18 cellular contexts compared by ENCODE assay signal in the genomic region with DNA sequence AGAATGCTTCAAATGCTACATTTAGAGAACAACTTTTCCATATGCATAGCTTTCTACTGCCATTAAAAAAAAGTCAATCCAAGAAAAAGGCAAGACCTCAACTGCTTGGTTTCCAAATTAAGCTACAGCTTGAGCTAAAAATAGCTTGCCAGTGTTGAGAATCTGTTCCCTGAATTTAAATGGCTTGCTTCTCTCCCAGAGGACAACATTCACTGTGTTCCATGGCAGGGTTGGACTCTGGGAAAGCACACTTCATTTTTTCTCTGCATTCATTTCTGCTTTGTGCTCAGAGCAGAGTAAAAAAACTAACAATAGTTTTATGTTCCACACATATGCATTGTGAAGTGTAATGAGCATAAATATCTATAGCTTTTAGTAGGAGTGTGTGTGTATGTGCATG. TPM values are rescaled to one million over a fixed set of nuclear protein-coding genes. Genes with fewer than 3 reads are reported as not detected.
DNase-seq lines count a peak whose midpoint lies in the region; ATAC-seq and TF ChIP-seq lines count a peak whose summit lies in the region.
"Had no signal": no experiment of that assay in that cellular context is flagged by ENCODE, and none has a peak within 500 bp of the region (broad histone marks: within the 10 kb centered on the region; RNA-seq: fewer than 3 reads in every experiment).

No MANE protein-coding gene starts in this region.

- no peaks in the 10 kb centered on the region for H3K9me3 ChIP-seq in neural progenitor cell (ENCODE audit: low read depth)
- H3K9me3 ChIP-seq in Peyer's patch, result no peaks in the 10 kb centered on the region
- H3K9me3 ChIP-seq: A549 had no signal

- H3K27me3 ChIP-seq in neural progenitor cell (no peaks in the 10 kb centered on the region), Peyer's patch (no peaks in the 10 kb centered on the region)

- intact Hi-C loops in left ventricle myocardium superior (cut with micrococcal nuclease), result no loop called here
- intact Hi-C loops in left cardiac atrium (cut with DNase I), result no loop called here

- no peak for TF ChIP-seq POLR2A in Peyer's patch (IDR thresholded peaks at IDR 0.05)

- H3K9me3 Mint-ChIP-seq in glutamatergic neuron (ENCODE audit: unreplicated experiment) (peaks cover 7% of the 10 kb centered on the region), neural progenitor cell (no peaks in the 10 kb centered on the region)

- H3K27ac Mint-ChIP-seq in glutamatergic neuron (ENCODE audit: unreplicated experiment), result peak overlapping the region; percentile 88
- no peak overlapping the region for H3K27ac Mint-ChIP-seq in neural progenitor cell
- H3K27ac Mint-ChIP-seq: H9 had no signal

- TF ChIP-seq CTCF in glutamatergic neuron (IDR thresholded peaks at IDR 0.05; ENCODE audit: partially characterized antibody, unreplicated experiment), result no peak
- TF ChIP-seq CTCF in neural progenitor cell (IDR thresholded peaks at IDR 0.05), result no peak
- no peak for TF ChIP-seq CTCF in Peyer's patch (IDR thresholded peaks at IDR 0.05)

- no peaks in the 10 kb centered on the region for H3K79me2 ChIP-seq in neural progenitor cell (ENCODE audit: low read depth)

- no peak for DNase-seq in left ventricle myocardium superior
- no peak for DNase-seq in left cardiac atrium
- DNase-seq in glutamatergic neuron, result no peak
- no peak for DNase-seq in neural progenitor cell (ENCODE audit: low spot score)
- no peak for DNase-seq in T-helper 2 cell
- DNase-seq in Peyer's patch, result no peak
- DNase-seq: DMS153; EL; H9; IMR-90; NCI-H1105; NCI-H187; NCI-H446 treated with DMSO at 0.1 percent for 48 hours; NK-92 treated with Interleukin-12 subunit alpha and Interleukin-12 subunit beta, amount 100 ng/mL, for 24 hours; SHP77 treated with DMSO at 0.1 percent for 48 hours had no signal

- H3K4me3 ChIP-seq in neural progenitor cell, result no peak overlapping the region
- H3K4me3 ChIP-seq in Peyer's patch, result no peak overlapping the region
- H3K4me3 ChIP-seq: A549 had no signal

- no peak overlapping the region for H3K27ac ChIP-seq in neural progenitor cell
- no peak overlapping the region for H3K27ac ChIP-seq in Peyer's patch
- H3K27ac ChIP-seq: A549, C4-2B had no signal

- H3K4me3 Mint-ChIP-seq in glutamatergic neuron (ENCODE audit: unreplicated experiment) (peak overlapping the region; percentile 49), neural progenitor cell (no peak overlapping the region)
- H3K4me3 Mint-ChIP-seq: H9 had no signal

- H3K36me3 Mint-ChIP-seq in glutamatergic neuron (ENCODE audit: unreplicated experiment), result peaks cover 7% of the 10 kb centered on the region
- no peaks in the 10 kb centered on the region for H3K36me3 Mint-ChIP-seq in neural progenitor cell

- ATAC-seq in left ventricle myocardium superior (peak; percentile 55), left cardiac atrium (no peak), HG03025 (IDR thresholded peaks at IDR 0.05; ENCODE audit: low FRiP score, unreplicated experiment) (no peak)
- ATAC-seq: A549 had no signal

- H3K27me3 Mint-ChIP-seq in glutamatergic neuron (ENCODE audit: unreplicated experiment) (peaks cover 6% of the 10 kb centered on the region), neural progenitor cell (ENCODE audit: insufficient read depth, low read depth) (no peaks in the 10 kb centered on the region)

- no peaks in the 10 kb centered on the region for H4K20me1 ChIP-seq in neural progenitor cell (ENCODE audit: low read depth)

- H3K4me1 ChIP-seq in neural progenitor cell (peaks cover 3% of the 10 kb centered on the region), Peyer's patch (no peaks in the 10 kb centered on the region)
- H3K4me1 ChIP-seq: A549 had no signal

- no peaks in the 10 kb centered on the region for H3F3A ChIP-seq in neural progenitor cell (ENCODE audit: low read depth)

- H2AFZ ChIP-seq in neural progenitor cell (replicated peaks), result peak overlapping the region; percentile 26

- H3K36me3 ChIP-seq in neural progenitor cell (no peaks in the 10 kb centered on the region), Peyer's patch (no peaks in the 10 kb centered on the region)

- no peak overlapping the region for H3K4me2 ChIP-seq in neural progenitor cell
- H3K4me2 ChIP-seq: A549 had no signal

- H3K9ac ChIP-seq in neural progenitor cell, result no peak overlapping the region

- H3K4me1 Mint-ChIP-seq in glutamatergic neuron (ENCODE audit: low read depth, unreplicated experiment), result peaks cover 16% of the 10 kb centered on the region
- H3K4me1 Mint-ChIP-seq in neural progenitor cell, result no peaks in the 10 kb centered on the region

RNA-seq across cellular contexts. Expression of gene ACTL6A, which starts 50.3 kb away (rescaled TPM):
- total RNA-seq in left ventricle myocardium superior, result 20.3 TPM
- 10 to 100 TPM; 23.1 to 27.0 TPM for total RNA-seq in left cardiac atrium
- total RNA-seq in glutamatergic neuron (ENCODE audit: unreplicated experiment), result 58.8 TPM
- total RNA-seq in neural progenitor cell (ENCODE audit: low replicate concordance), result 139 and 155 TPM in 2 replicates
- 10 to 100 TPM; 35.7 to 59.4 (median 36.5) TPM for total RNA-seq in Peyer's patch
